8 cellular contexts compared by ENCODE assay signal in the genomic region with DNA sequence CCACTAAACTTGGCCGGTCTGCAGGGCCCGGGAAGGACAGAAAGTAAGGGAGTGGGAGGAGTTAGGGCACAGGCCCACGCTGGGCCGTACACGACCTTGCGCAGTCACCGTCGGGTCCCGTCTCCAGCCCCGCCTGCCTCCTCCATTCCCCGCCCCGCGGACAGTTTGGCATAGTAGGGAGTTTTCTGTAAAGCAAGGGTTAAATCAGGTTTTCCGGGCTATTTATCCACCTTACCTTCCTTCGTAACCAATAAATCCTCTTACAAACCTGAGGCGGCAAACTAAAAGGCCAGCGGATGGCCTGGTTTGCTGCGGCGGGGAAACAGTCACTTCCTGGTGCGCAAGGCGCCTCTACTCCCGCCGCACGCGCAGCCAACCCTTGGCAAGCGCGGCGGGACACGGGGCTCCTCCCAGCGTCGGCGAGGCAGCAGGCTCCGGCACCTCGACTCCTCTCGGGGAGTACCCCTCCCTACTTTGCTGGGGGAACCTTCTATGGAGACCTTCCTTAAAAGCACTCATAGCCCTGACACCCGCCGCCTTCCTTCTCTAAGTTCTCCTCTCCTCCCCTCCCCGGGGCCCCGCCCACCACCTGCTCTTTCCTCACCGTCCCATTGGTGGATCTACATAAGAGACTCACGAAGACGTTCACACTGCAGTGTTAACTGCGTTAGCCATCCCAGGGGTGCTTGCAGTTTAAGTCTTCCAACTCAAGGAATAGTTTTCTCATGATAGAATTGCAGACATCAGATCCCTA. TPM values are rescaled to one million over a fixed set of nuclear protein-coding genes. Genes with fewer than 3 reads are reported as not detected.
A peak's percentile ranks its signal among the peaks of the same experiment; 100 is the strongest.
DNase-seq lines count a peak whose midpoint lies in the region; ATAC-seq, FAIRE-seq and TF ChIP-seq lines count a peak whose summit lies in the region.

A gene with protein sequence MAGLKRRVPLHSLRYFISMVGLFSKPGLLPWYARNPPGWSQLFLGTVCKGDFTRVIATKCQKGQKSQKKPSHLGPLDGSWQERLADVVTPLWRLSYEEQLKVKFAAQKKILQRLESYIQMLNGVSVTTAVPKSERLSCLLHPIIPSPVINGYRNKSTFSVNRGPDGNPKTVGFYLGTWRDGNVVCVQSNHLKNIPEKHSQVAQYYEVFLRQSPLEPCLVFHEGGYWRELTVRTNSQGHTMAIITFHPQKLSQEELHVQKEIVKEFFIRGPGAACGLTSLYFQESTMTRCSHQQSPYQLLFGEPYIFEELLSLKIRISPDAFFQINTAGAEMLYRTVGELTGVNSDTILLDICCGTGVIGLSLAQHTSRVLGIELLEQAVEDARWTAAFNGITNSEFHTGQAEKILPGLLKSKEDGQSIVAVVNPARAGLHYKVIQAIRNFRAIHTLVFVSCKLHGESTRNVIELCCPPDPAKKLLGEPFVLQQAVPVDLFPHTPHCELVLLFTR (minus strand): TSS at position 563 of the 754 bp plus-strand sequence. CDS start 9,822 bp downstream, outside the sequence.

- H3K9me3 ChIP-seq in pancreas (no peaks in the 10 kb centered on the region), tibial artery (no peaks in the 10 kb centered on the region)

- H3K27ac ChIP-seq in pancreas (peak within 1 kb of the TSS; percentile 67 to 88 (median 79)), tibial artery (peak within 1 kb of the TSS; percentile 91 to 92)

- whole genome bisulfite sequencing in pancreas, 2 donors: 1 to 34% methylated on average over 38 to 43 of the region's 43 CpGs

- H3K27me3 ChIP-seq in pancreas (peaks cover 0 to 3% (median 0%) of the 10 kb centered on the region in 4 donors), tibial artery (no peaks in the 10 kb centered on the region)

- peak; percentile 90 to 91 for ATAC-seq in activated naive CD4-positive, alpha-beta T cell treated with anti-CD3 and anti-CD28 coated beads, Interleukin-2, amount 50 U/mL, for 72 hours
- ATAC-seq in Right ventricle myocardium inferior (peak; percentile 99), pancreas (peak; percentile 94 to 98 (median 97))

- H3K36me3 ChIP-seq in pancreas (no peaks in the 10 kb centered on the region), tibial artery (no peaks in the 10 kb centered on the region)

- H3K36me3 Mint-ChIP-seq in activated naive CD4-positive, alpha-beta T cell treated with anti-CD3 and anti-CD28 coated beads, Interleukin-2, amount 50 U/mL, for 72 hours: peaks cover 0 to 12% of the 10 kb centered on the region in 2 donors

- intact Hi-C loops in Right ventricle myocardium inferior (cut with DNase I): no loop called here
- intact Hi-C loops in pancreas (cut with DNase I): no loop called here
- intact Hi-C loops in tibial artery (cut with DNase I; ENCODE audit: low total_unique reads): loop anchor here (5.0 kb wide), 1 partner anchor 46 kb away; a partner anchor contains a TSS

- FAIRE-seq in pancreas (lab: Jason Lieb, UNC): no peak

- peak within 1 kb of the TSS; percentile 85 for H3K4me3 ChIP-seq in GM08714 (ENCODE audit: low read length)
- H3K4me3 ChIP-seq in HFF-Myc (replicated peaks; ENCODE audit: low read depth, low read length): peak within 1 kb of the TSS; percentile 56
- peak within 1 kb of the TSS; percentile 13 to 57 (median 40) for H3K4me3 ChIP-seq in pancreas
- H3K4me3 ChIP-seq in tibial artery: peak within 1 kb of the TSS; percentile 63 to 71

- no peaks in the 10 kb centered on the region for H3K4me1 ChIP-seq in pancreas
- H3K4me1 ChIP-seq in tibial artery: no peaks in the 10 kb centered on the region

- DNase-seq in HFF-Myc (ENCODE audit: extremely low read depth, low read depth): peak; percentile 20
- DNase-seq in MV-4-11 (lab: John Stamatoyannopoulos, UW): peak; percentile 82
- peak; percentile 52 for DNase-seq in SKM-1 (lab: John Stamatoyannopoulos, UW; ENCODE audit: unreplicated experiment)
- DNase-seq in activated naive CD4-positive, alpha-beta T cell treated with anti-CD3 and anti-CD28 coated beads, Interleukin-2, amount 50 U/mL, for 72 hours (ENCODE audit: low spot score in 2 of 2): peak; percentile 68 to 78
- DNase-seq in Right ventricle myocardium inferior (ENCODE audit: missing footprints): peak; percentile 91
- DNase-seq in pancreas: peak; percentile 63 to 81 (median 77)
- peak; percentile 76 to 91 for DNase-seq in tibial artery

- peaks cover 1 to 3% of the 10 kb centered on the region in 2 donors for H3K9me3 Mint-ChIP-seq in activated naive CD4-positive, alpha-beta T cell treated with anti-CD3 and anti-CD28 coated beads, Interleukin-2, amount 50 U/mL, for 72 hours

- TF ChIP-seq CTCF in HFF-Myc (IDR thresholded peaks at IDR 0.05; ENCODE audit: low read depth, low read length, missing control alignments) (no peak), pancreas (IDR thresholded peaks at IDR 0.05) (no peak), tibial artery (IDR thresholded peaks at IDR 0.05) (no peak)

- peak within 1 kb of the TSS; percentile 56 to 98 for H3K27ac Mint-ChIP-seq in activated naive CD4-positive, alpha-beta T cell treated with anti-CD3 and anti-CD28 coated beads, Interleukin-2, amount 50 U/mL, for 72 hours

RNA-seq across cellular contexts. Expression of the gene that starts here (rescaled TPM):
- 10 to 100 TPM; 25.3 to 34.1 TPM for total RNA-seq in activated naive CD4-positive, alpha-beta T cell treated with anti-CD3 and anti-CD28 coated beads, Interleukin-2, amount 50 U/mL, for 72 hours
- total RNA-seq in Right ventricle myocardium inferior (16.0 TPM), pancreas (10 to 100 TPM in 1 of 6 donors, 1 to 10 TPM in 5; 6.1 to 11.4 (median 7.5) TPM)
- polyA plus RNA-seq in pancreas: 1 to 10 TPM; 7.3 to 7.4 TPM

Comparison
In these comparisons a context has a peak if more than half of its experiments do, and no peak if none do; other contexts are left out.
1. Peak in every context shown above with its lines: DNase-seq, ATAC-seq, H3K4me3 ChIP-seq and H3K27ac ChIP-seq.
2. DNase-seq: peak in every context shown above with its lines; median percentile 91 in Right ventricle myocardium inferior; 84 in tibial artery; 82 in MV-4-11; 77 in pancreas; 73 in activated naive CD4-positive, alpha-beta T cell treated with anti-CD3 and anti-CD28 coated beads, Interleukin-2, amount 50 U/mL, for 72 hours; 52 in SKM-1; 20 in HFF-Myc.